In genomic region chr9:130426467-130426773, GRCh38 we compare ENCODE assay signal across 17 cellular contexts. TPM values are rescaled to one million over a fixed set of nuclear protein-coding genes. Genes with fewer than 3 reads are reported as not detected.
"Had no signal": no experiment of that assay in that cellular context is flagged by ENCODE, and none has a peak within 500 bp of the region (broad histone marks: within the 10 kb centered on the region; RNA-seq: fewer than 3 reads in every experiment).

No MANE protein-coding gene starts in this region.

- H3K4me1 Mint-ChIP-seq: activated naive CD4-positive, alpha-beta T cell treated with anti-CD3 and anti-CD28 coated beads, Interleukin-2, amount 50 U/mL, for 24 hours had no signal

- DNase-seq: activated CD4-positive, alpha-beta T cell treated with anti-CD3 and anti-CD28 coated beads, Interleukin-2, amount 50 U/mL, for 1 hour; activated CD4-positive, CD25-positive, alpha-beta regulatory T cell; central memory CD4-positive, alpha-beta T cell; effector memory CD8-positive, alpha-beta T cell; hypothalamus; nucleus accumbens; right lobe of liver; stimulated activated CD4-positive, alpha-beta T cell treated with anti-CD3 and anti-CD28 coated beads, Interleukin-2, amount 100 ng/mL, for 24 hours; stimulated activated naive B cell treated with anti-CD40 and anti-IgM and Interleukin-4, amounts not matched to agents 10 μg/mL and 1 μg/mL and 100 μg/mL, for 72 hours had no signal

- H3K4me3 ChIP-seq: lung, prostate gland, right lobe of liver, tibial nerve, vagina had no signal

- H3K4me1 ChIP-seq: prostate gland, right lobe of liver had no signal

- H3K27ac ChIP-seq: epithelial cell of prostate, prostate gland, right lobe of liver, tibial nerve, vagina had no signal

- H3K9me3 Mint-ChIP-seq: activated naive CD4-positive, alpha-beta T cell treated with anti-CD3 and anti-CD28 coated beads, Interleukin-2, amount 50 U/mL, for 24 hours; effector memory CD8-positive, alpha-beta T cell; natural killer cell treated with Interleukin-12 subunit alpha and Interleukin-12 subunit beta and Interleukin-15 and Interleukin-18, amount 100 ng/mL, for 72 hours had no signal

- ATAC-seq: effector memory CD8-positive, alpha-beta T cell; natural killer cell treated with Interleukin-12 subunit alpha and Interleukin-12 subunit beta and Interleukin-15 and Interleukin-18, amount 100 ng/mL, for 72 hours; stimulated activated naive B cell treated with anti-CD40 and anti-IgM and Interleukin-4, amounts not matched to agents 10 μg/mL and 1 μg/mL and 100 μg/mL, for 72 hours had no signal

- H3K27ac Mint-ChIP-seq: activated naive CD4-positive, alpha-beta T cell treated with anti-CD3 and anti-CD28 coated beads, Interleukin-2, amount 50 U/mL, for 24 hours; dendritic cell treated with granulocyte-macrophage colony-stimulating factor and Interleukin-4, amounts not matched to agents 40 ng/mL and 50 ng/mL, for 4 days; natural killer cell treated with Interleukin-12 subunit alpha and Interleukin-12 subunit beta and Interleukin-15 and Interleukin-18, amount 100 ng/mL, for 72 hours; stimulated activated naive B cell treated with anti-CD40 and anti-IgM and Interleukin-4, amounts not matched to agents 10 μg/mL and 1 μg/mL and 100 μg/mL, for 72 hours had no signal

- H3K27me3 Mint-ChIP-seq: activated naive CD4-positive, alpha-beta T cell treated with anti-CD3 and anti-CD28 coated beads, Interleukin-2, amount 50 U/mL, for 24 hours had no signal

- H3K4me3 Mint-ChIP-seq: activated naive CD4-positive, alpha-beta T cell treated with anti-CD3 and anti-CD28 coated beads, Interleukin-2, amount 50 U/mL, for 24 hours; dendritic cell treated with granulocyte-macrophage colony-stimulating factor and Interleukin-4, amounts not matched to agents 40 ng/mL and 50 ng/mL, for 4 days; effector memory CD8-positive, alpha-beta T cell; natural killer cell treated with Interleukin-12 subunit alpha and Interleukin-12 subunit beta and Interleukin-15 and Interleukin-18, amount 100 ng/mL, for 72 hours; stimulated activated naive B cell treated with anti-CD40 and anti-IgM and Interleukin-4, amounts not matched to agents 10 μg/mL and 1 μg/mL and 100 μg/mL, for 72 hours had no signal

- H3K36me3 ChIP-seq: prostate gland, right lobe of liver, tibial nerve, vagina had no signal

- H3K36me3 Mint-ChIP-seq: activated naive CD4-positive, alpha-beta T cell treated with anti-CD3 and anti-CD28 coated beads, Interleukin-2, amount 50 U/mL, for 24 hours; natural killer cell treated with Interleukin-12 subunit alpha and Interleukin-12 subunit beta and Interleukin-15 and Interleukin-18, amount 100 ng/mL, for 72 hours had no signal

- H3K9me3 ChIP-seq: prostate gland, right lobe of liver, vagina had no signal

- H3K27me3 ChIP-seq: right lobe of liver, vagina had no signal

RNA-seq across cellular contexts. Expression of gene ASS1, which starts 18.3 kb away (rescaled TPM):
- total RNA-seq: natural killer cell treated with Interleukin-12 subunit alpha and Interleukin-12 subunit beta and Interleukin-15 and Interleukin-18, amount 100 ng/mL, for 72 hours had no signal
